ENCODE assay signal across 8 cellular contexts in the genomic region with DNA sequence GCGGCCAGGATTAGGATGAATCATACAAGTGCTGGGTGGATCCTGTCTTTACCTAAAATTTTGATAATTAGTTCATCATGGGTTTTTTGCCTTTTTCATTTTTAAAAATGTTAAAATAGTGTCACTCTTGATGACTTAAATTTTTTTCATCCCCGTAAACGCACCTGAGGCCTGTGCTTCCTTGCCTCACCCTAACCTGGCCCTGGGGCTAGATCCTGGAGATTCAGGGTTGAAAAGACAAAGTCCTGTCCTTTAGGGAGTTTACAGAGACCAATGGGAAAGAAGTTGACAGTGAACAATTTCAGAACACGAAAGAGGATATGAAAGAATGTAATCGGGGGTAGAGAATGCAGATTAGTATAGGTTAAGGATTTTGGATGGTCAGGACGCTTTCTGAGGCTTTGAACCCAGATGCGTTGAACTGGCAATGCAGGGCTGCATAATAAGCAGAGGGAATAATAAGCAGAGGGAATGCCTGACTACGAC. TPM values are rescaled to one million over a fixed set of nuclear protein-coding genes. Genes with fewer than 3 reads are reported as not detected.
DNase-seq lines count a peak whose midpoint lies in the region; FAIRE-seq and TF ChIP-seq lines count a peak whose summit lies in the region.

No MANE protein-coding gene starts in this region.

- TF ChIP-seq CTCF in HEK293 (tag by site-specific recombination; IDR thresholded peaks at IDR 0.05) (no peak), NB4 (IDR thresholded peaks at IDR 0.05; ENCODE audit: low read depth, low read length) (no peak)

- H2AK5ac ChIP-seq in neuronal stem cell (ENCODE audit: low read depth, low read length) = no peak overlapping the region

- no peak for DNase-seq in activated CD4-positive, alpha-beta T cell treated with anti-CD3 and anti-CD28 coated beads, Interleukin-2, amount 10 ng/mL, durations not matched to agents 7 days and 5 days
- no peak for DNase-seq in activated CD4-positive, alpha-beta T cell treated with anti-CD3 and anti-CD28 coated beads, Interleukin-2, amount 50 U/mL, for 1 hour
- DNase-seq in NB4 (ENCODE audit: low read depth) (peak; percentile 26), neuronal stem cell (ENCODE audit: low spot score) (no peak), H54 (ENCODE audit: insufficient read length, low spot score) (no peak), AG08396 (ENCODE audit: low spot score) (no peak)

- H3K36me3 ChIP-seq in HEK293 (ENCODE audit: control insufficient read depth in 2 of 2, insufficient read depth in 1 of 2, low read length in 2 of 2) = peaks cover 0 to 41% of the 10 kb centered on the region in 2 experiments; a peak in 2 of 3 replicates
- peaks cover 2 to 40% of the 10 kb centered on the region in 2 donors for H3K36me3 ChIP-seq in neuronal stem cell (replicated peaks in 1 of 2; ENCODE audit: control insufficient read depth in 2 of 2, insufficient read depth in 2 of 2, low read length in 2 of 2)

- H3K23ac ChIP-seq in neuronal stem cell (ENCODE audit: low read depth, low read length, poor library complexity) = no peak overlapping the region

- H3K4me1 ChIP-seq in HEK293 (ENCODE audit: control insufficient read depth, insufficient read depth, low read length) (no peaks in the 10 kb centered on the region; the same call in 1 of the 2 replicates), neuronal stem cell (ENCODE audit: control insufficient read depth in 2 of 2, insufficient read depth in 1 of 2, low read depth in 1 of 2, low read length in 2 of 2) (peaks cover 2 to 11% of the 10 kb centered on the region in 2 donors)

- H2BK12ac ChIP-seq in neuronal stem cell (ENCODE audit: low read length) = no peak overlapping the region

- no peak overlapping the region for H3K4ac ChIP-seq in neuronal stem cell (ENCODE audit: low read length)

- H3K4me2 ChIP-seq in neuronal stem cell (ENCODE audit: insufficient read depth, low read length, poor library complexity, severe bottlenecking) = peak overlapping the region; percentile 44

- H3K9ac ChIP-seq in neuronal stem cell (ENCODE audit: low read depth, low read length, poor library complexity) = no peak overlapping the region

- H3K9me3 Mint-ChIP-seq in activated CD4-positive, alpha-beta T cell treated with anti-CD3 and anti-CD28 coated beads, Interleukin-2, amount 10 ng/mL, durations not matched to agents 7 days and 5 days = no peaks in the 10 kb centered on the region

- H2AFZ ChIP-seq in neuronal stem cell (ENCODE audit: low read length) = peak overlapping the region; percentile 32

- H3K4me3 ChIP-seq in HEK293 (ENCODE audit: low read depth, low read length) = peak overlapping the region; percentile 81
- H3K4me3 ChIP-seq in NB4 (ENCODE audit: low read depth, low read length) = peak overlapping the region; percentile 95
- peak overlapping the region; percentile 77 to 82 for H3K4me3 ChIP-seq in neuronal stem cell (ENCODE audit: low read length in 2 of 2)

- H3K27ac ChIP-seq in HEK293 (ENCODE audit: extremely low read depth, low read depth, low read length) (peak overlapping the region; percentile 96), cingulate gyrus (ENCODE audit: low read depth, low read length) (peak overlapping the region; percentile 93), neuronal stem cell (replicated peaks; ENCODE audit: low read length) (peak overlapping the region; percentile 89)

- POLR2A ChIA-PET in activated CD4-positive, alpha-beta T cell treated with anti-CD3 and anti-CD28 coated beads, Interleukin-2, amount 10 ng/mL, durations not matched to agents 7 days and 5 days (lab: Charles Lee) = no interaction called here
- POLR2A ChIA-PET in HEK293 (lab: Yijun Ruan, JAX) = interaction anchor here (1.0 to 3.4 kb wide), 4 partner anchors 12 to 409 kb away, joined by 3 to 25 read pairs (median 8); no protein-coding TSS in a partner anchor

- H3K4me3 Mint-ChIP-seq in activated CD4-positive, alpha-beta T cell treated with anti-CD3 and anti-CD28 coated beads, Interleukin-2, amount 10 ng/mL, durations not matched to agents 7 days and 5 days = peak overlapping the region; percentile 99

- H3K9me3 ChIP-seq in HEK293 (ENCODE audit: control insufficient read depth, insufficient read depth, low read depth, low read length) (no peaks in the 10 kb centered on the region), neuronal stem cell (replicated peaks in 1 of 2; ENCODE audit: control insufficient read depth in 2 of 2, insufficient read depth in 1 of 2, low read depth in 1 of 2, low read length in 2 of 2) (peaks cover 0 to 8% of the 10 kb centered on the region in 2 donors)

- H2BK5ac ChIP-seq in neuronal stem cell (ENCODE audit: low read length) = no peak overlapping the region

- H4K8ac ChIP-seq in neuronal stem cell (ENCODE audit: low read depth, low read length) = no peak overlapping the region

- no peak overlapping the region for H3K18ac ChIP-seq in neuronal stem cell (ENCODE audit: low read length)

- H4K91ac ChIP-seq in neuronal stem cell (ENCODE audit: low read depth, low read length, poor library complexity) = no peak overlapping the region

- CTCF ChIA-PET in activated CD4-positive, alpha-beta T cell treated with anti-CD3 and anti-CD28 coated beads, Interleukin-2, amount 10 ng/mL, durations not matched to agents 7 days and 5 days (lab: Charles Lee) = no interaction called here
- CTCF ChIA-PET in HEK293 (lab: Yijun Ruan, JAX) = no interaction called here

- 100% methylated on average over 1 of the region's 8 CpGs; no CpG with 5 or more reads in 1 of the 2 donors for WGBS in neuronal stem cell (ENCODE audit: extremely low coverage in 2 of 2, insufficient read length in 2 of 2, insufficient replicate concordance in 1 of 2), 2 donors

- no peak overlapping the region for H3K14ac ChIP-seq in neuronal stem cell (ENCODE audit: low read length)

- no peaks in the 10 kb centered on the region for H3K27me3 ChIP-seq in neuronal stem cell (ENCODE audit: control insufficient read depth in 3 of 3, insufficient read depth in 3 of 3, low read depth in 1 of 3, low read length in 3 of 3)

- peaks cover 2% of the 10 kb centered on the region for H3K79me1 ChIP-seq in neuronal stem cell (ENCODE audit: low read depth, low read length)

- H2BK120ac ChIP-seq in neuronal stem cell (ENCODE audit: low read depth, low read length) = no peak overlapping the region

- FAIRE-seq in H54 (lab: Jason Lieb, UNC) = no peak

- H2BK15ac ChIP-seq in neuronal stem cell (ENCODE audit: low read length) = no peak overlapping the region

- H3K36me3 Mint-ChIP-seq in activated CD4-positive, alpha-beta T cell treated with anti-CD3 and anti-CD28 coated beads, Interleukin-2, amount 10 ng/mL, durations not matched to agents 7 days and 5 days (ENCODE audit: low read depth) = peaks cover 37% of the 10 kb centered on the region

- TF ChIP-seq POLR2A in NB4 (IDR thresholded peaks at IDR 0.05; ENCODE audit: extremely low read depth, insufficient read length) (no peak), H54 (IDR thresholded peaks at IDR 0.05; ENCODE audit: low read depth, low read length) (no peak)

- peak overlapping the region; percentile 100 for H3K27ac Mint-ChIP-seq in activated CD4-positive, alpha-beta T cell treated with anti-CD3 and anti-CD28 coated beads, Interleukin-2, amount 10 ng/mL, durations not matched to agents 7 days and 5 days

- H3K4me1 Mint-ChIP-seq in activated CD4-positive, alpha-beta T cell treated with anti-CD3 and anti-CD28 coated beads, Interleukin-2, amount 10 ng/mL, durations not matched to agents 7 days and 5 days = peaks cover 39% of the 10 kb centered on the region

- no peaks in the 10 kb centered on the region for H3K27me3 Mint-ChIP-seq in activated CD4-positive, alpha-beta T cell treated with anti-CD3 and anti-CD28 coated beads, Interleukin-2, amount 10 ng/mL, durations not matched to agents 7 days and 5 days

TF ChIP-seq in HEK293, 187 proteins besides CTCF, POLR2A, EP300 and RAD21 (continues in another document):
- TF ChIP-seq ZNF2 (tag by site-specific recombination; IDR thresholded peaks at IDR 0.05) (peak; percentile 60; the same call in 1 of the 2 replicates), WT1 (tag by site-specific recombination; IDR thresholded peaks at IDR 0.05) (0 out of 2 replicates have a peak, but pooled peaks have one; percentile 1), ZNF266 (tag by site-specific recombination; IDR thresholded peaks at IDR 0.05; ENCODE audit: low read depth) (no peak), ZNF341 (tag by site-specific recombination; IDR thresholded peaks at IDR 0.05; ENCODE audit: low read depth) (no peak)
- TF ChIP-seq, protein P1, sequence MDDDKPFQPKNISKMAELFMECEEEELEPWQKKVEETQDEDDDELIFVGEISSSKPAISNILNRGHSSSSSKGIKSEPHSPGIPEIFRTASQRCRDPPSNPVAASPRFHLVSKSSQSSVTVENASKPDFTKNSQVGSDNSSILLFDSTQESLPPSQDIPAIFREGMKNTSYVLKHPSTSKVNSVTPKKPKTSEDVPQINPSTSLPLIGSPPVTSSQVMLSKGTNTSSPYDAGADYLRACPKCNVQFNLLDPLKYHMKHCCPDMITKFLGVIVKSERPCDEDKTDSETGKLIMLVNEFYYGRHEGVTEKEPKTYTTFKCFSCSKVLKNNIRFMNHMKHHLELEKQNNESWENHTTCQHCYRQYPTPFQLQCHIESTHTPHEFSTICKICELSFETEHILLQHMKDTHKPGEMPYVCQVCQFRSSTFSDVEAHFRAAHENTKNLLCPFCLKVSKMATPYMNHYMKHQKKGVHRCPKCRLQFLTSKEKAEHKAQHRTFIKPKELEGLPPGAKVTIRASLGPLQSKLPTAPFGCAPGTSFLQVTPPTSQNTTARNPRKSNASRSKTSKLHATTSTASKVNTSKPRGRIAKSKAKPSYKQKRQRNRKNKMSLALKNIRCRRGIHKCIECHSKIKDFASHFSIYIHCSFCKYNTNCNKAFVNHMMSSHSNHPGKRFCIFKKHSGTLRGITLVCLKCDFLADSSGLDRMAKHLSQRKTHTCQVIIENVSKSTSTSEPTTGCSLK (tag by site-specific recombination; IDR thresholded peaks at IDR 0.05) = no peak

RNA-seq across cellular contexts. Expression of gene FBXO5, which starts 1.6 kb away (rescaled TPM):
- total RNA-seq in activated CD4-positive, alpha-beta T cell treated with anti-CD3 and anti-CD28 coated beads, Interleukin-2, amount 10 ng/mL, durations not matched to agents 7 days and 5 days = 10 to 100 TPM; 80.7 to 91.1 TPM
- 46.6 TPM for polyA plus RNA-seq in neuronal stem cell (2013, experiment 1 of 2)
- 48.0 TPM for polyA plus RNA-seq in neuronal stem cell (2013, experiment 2 of 2)

RNA-seq across cellular contexts. Expression of gene MTRF1L, which starts 18.1 kb away (rescaled TPM):
- 10 to 100 TPM; 16.8 to 19.8 TPM for total RNA-seq in activated CD4-positive, alpha-beta T cell treated with anti-CD3 and anti-CD28 coated beads, Interleukin-2, amount 10 ng/mL, durations not matched to agents 7 days and 5 days
- 14.1 TPM for polyA plus RNA-seq in neuronal stem cell (2013, experiment 1 of 2)
- polyA plus RNA-seq in neuronal stem cell (2013, experiment 2 of 2) = 14.4 TPM
